In the genomic region with DNA sequence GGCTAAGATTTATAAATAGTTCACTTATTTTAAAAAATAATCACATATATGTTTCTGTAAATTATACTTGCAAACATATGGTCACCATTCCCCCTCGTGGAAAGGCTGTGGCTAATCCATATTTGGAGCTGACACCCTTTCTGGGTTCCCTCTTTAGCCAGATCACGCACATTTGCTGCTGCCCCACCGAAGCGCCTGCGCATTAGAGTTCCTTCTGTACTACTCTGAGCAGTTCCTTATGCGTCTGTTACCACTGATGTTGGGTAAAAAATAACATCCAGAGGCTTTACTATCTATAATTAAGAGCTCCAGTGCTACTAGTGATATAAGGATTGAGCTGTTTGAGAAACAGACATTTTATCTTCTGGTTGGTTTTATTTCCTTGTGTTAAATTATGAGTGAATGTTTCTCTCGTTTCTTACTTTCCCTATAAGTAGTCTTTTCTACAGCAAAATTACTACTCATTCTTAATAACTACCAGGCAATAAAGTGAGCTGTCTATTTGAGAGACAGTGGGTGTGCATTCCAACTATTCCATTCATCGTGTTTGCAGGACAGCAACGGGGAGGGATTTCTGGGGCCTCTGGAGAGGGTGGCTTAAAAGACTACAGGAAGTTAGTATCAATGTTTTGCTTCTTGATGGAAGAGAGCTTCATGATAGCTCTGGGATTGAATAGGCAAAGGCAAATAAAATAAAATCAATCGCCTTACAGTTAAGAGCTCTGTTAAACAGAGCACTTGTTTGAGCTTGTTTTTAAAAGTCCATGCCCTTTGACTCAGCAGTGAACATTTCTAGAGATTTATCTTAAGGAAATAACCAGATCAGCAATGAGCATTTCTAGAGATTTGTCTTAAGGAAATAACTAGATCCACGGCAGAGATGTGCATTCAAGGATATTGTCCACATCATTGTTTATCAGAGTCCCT, we compare ENCODE assay signal across 1 cellular context.
TF ChIP-seq lines count a peak whose summit lies in the region.

No MANE protein-coding gene starts in this region.

TF ChIP-seq in H1, 55 proteins besides CTCF, POLR2A, EP300 and RAD21:
- TF ChIP-seq BACH1 (IDR thresholded peaks at IDR 0.05; ENCODE audit: low read length) = no peak
